Comparison of ENCODE assay signal across 9 cellular contexts in the genomic region with DNA sequence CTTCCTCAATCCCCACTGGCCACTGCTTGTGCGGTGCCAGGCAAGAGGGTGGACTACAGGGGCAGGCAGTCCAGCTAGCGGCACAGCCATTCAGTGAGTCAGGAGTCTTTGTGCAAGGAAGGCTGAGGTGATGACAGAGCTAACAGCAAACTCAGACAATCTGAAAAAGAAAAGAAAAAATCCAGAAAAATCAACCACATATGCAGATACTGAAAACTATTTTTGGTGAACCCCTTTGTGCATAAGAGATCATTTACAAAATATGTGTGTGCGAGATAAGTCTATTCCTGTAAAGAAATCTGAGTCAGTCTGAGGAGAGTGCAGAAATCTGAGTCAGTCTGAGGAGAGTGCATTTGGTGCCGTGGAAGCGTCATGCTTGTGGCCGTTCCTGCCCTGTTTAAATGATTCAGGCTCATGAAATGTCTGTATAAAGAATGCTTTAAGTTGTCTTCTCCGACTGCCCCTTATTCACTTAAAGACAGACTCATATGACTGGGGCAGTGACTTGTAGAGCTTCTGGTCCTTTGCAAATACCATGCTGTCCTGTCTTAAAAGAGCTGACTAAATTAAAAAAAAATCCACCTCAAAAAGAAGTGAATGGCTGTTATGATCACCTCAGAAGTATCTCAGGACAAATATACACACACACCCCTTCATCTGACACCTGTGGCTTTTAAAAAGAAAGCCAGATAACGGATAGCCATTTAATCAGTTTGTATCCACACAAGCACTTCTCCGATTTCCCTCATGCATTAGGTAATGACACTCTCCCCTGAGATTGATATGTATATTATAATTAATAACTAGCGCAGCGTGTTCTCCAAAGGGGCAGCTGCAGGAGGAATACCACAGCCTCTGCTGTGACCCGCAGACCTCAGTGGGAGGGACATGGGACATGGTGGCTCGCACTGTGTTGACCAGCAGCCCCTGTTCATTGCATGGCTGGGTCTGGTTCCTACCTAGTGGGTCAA. TPM values are rescaled to one million over a fixed set of nuclear protein-coding genes. Genes with fewer than 3 reads are reported as not detected.
DNase-seq lines count a peak whose midpoint lies in the region; ATAC-seq and TF ChIP-seq lines count a peak whose summit lies in the region.
"Had no signal": no experiment of that assay in that cellular context is flagged by ENCODE, and none has a peak within 500 bp of the region (broad histone marks: within the 10 kb centered on the region; RNA-seq: fewer than 3 reads in every experiment).

No MANE protein-coding gene starts in this region.

- H3K9me3 Mint-ChIP-seq in activated naive CD4-positive, alpha-beta T cell treated with anti-CD3 and anti-CD28 coated beads, Interleukin-2, amount 50 U/mL, for 72 hours, result no peaks in the 10 kb centered on the region
- no peaks in the 10 kb centered on the region for H3K9me3 Mint-ChIP-seq in activated naive CD4-positive, alpha-beta T cell treated with anti-CD3 and anti-CD28 coated beads, Interleukin-2, amount 10 ng/mL, durations not matched to agents 7 days and 5 days

- H3K27me3 ChIP-seq in brain microvascular endothelial cell (replicated peaks) (no peaks in the 10 kb centered on the region), right lobe of liver (no peaks in the 10 kb centered on the region), aorta (ENCODE audit: control insufficient read depth in 1 of 2, insufficient read depth in 2 of 2, low read length in 1 of 2) (no peaks in the 10 kb centered on the region)

- 74% methylated on average over 11 of the region's 13 CpGs for WGBS in right lobe of liver (ENCODE audit: insufficient coverage, low coverage, low lambda C conversion rate, missing lambda C conversion rate)
- 24 to 30% methylated on average over 13 of the region's 13 CpGs for WGBS in aorta, 2 donors

- H3K4me3 ChIP-seq in brain microvascular endothelial cell (ENCODE audit: low read depth, low read length) (no peak overlapping the region), right lobe of liver (no peak overlapping the region), aorta (ENCODE audit: low read length in 2 of 2) (peak overlapping the region in 1 of 2 donors; percentile 11)

- no peaks in the 10 kb centered on the region for H3K36me3 Mint-ChIP-seq in activated naive CD4-positive, alpha-beta T cell treated with anti-CD3 and anti-CD28 coated beads, Interleukin-2, amount 50 U/mL, for 72 hours
- no peaks in the 10 kb centered on the region for H3K36me3 Mint-ChIP-seq in activated naive CD4-positive, alpha-beta T cell treated with anti-CD3 and anti-CD28 coated beads, Interleukin-2, amount 10 ng/mL, durations not matched to agents 7 days and 5 days

- no peak for TF ChIP-seq POLR2A in right lobe of liver (IDR thresholded peaks at IDR 0.05)

- no peak for DNase-seq in activated naive CD4-positive, alpha-beta T cell treated with anti-CD3 and anti-CD28 coated beads, Interleukin-2, amount 50 U/mL, for 72 hours (ENCODE audit: low spot score in 2 of 2)
- no peak for DNase-seq in activated naive CD4-positive, alpha-beta T cell treated with anti-CD3 and anti-CD28 coated beads, Interleukin-2, amount 10 ng/mL, durations not matched to agents 7 days and 5 days
- peak; percentile 98 for DNase-seq in brain microvascular endothelial cell
- no peak for DNase-seq in right lobe of liver
- peak; percentile 82 to 88 for DNase-seq in aorta
- no peak for DNase-seq in activated CD8-positive, alpha-beta memory T cell treated with anti-CD3 and anti-CD28 coated beads for 24 hours
- DNase-seq in medulla oblongata (ENCODE audit: extremely low spot score), result no peak
- DNase-seq: cortex of kidney had no signal

- H3K36me3 ChIP-seq in brain microvascular endothelial cell (replicated peaks) (peaks cover 6% of the 10 kb centered on the region), right lobe of liver (no peaks in the 10 kb centered on the region), aorta (ENCODE audit: control insufficient read depth in 1 of 2, insufficient read depth in 2 of 2, low read length in 1 of 2) (no peaks in the 10 kb centered on the region)

- no peaks in the 10 kb centered on the region for H3K4me1 Mint-ChIP-seq in activated naive CD4-positive, alpha-beta T cell treated with anti-CD3 and anti-CD28 coated beads, Interleukin-2, amount 10 ng/mL, durations not matched to agents 7 days and 5 days

- no peak overlapping the region for H3K4me3 Mint-ChIP-seq in activated naive CD4-positive, alpha-beta T cell treated with anti-CD3 and anti-CD28 coated beads, Interleukin-2, amount 10 ng/mL, durations not matched to agents 7 days and 5 days

- no peak overlapping the region for H3K27ac Mint-ChIP-seq in activated naive CD4-positive, alpha-beta T cell treated with anti-CD3 and anti-CD28 coated beads, Interleukin-2, amount 50 U/mL, for 72 hours
- no peak overlapping the region for H3K27ac Mint-ChIP-seq in activated naive CD4-positive, alpha-beta T cell treated with anti-CD3 and anti-CD28 coated beads, Interleukin-2, amount 10 ng/mL, durations not matched to agents 7 days and 5 days

- no peaks in the 10 kb centered on the region for H3K9me3 ChIP-seq in right lobe of liver
- no peaks in the 10 kb centered on the region for H3K9me3 ChIP-seq in aorta (ENCODE audit: control insufficient read depth, low read length)

- H3K27ac ChIP-seq in brain microvascular endothelial cell (peak overlapping the region; percentile 97), right lobe of liver (no peak overlapping the region), aorta (ENCODE audit: low read depth in 1 of 2, low read length in 2 of 2) (peak overlapping the region; percentile 95 to 96)

- CTCF ChIA-PET in activated naive CD4-positive, alpha-beta T cell treated with anti-CD3 and anti-CD28 coated beads, Interleukin-2, amount 10 ng/mL, durations not matched to agents 7 days and 5 days (lab: Charles Lee), result no interaction called here

- TF ChIP-seq CTCF in brain microvascular endothelial cell (IDR thresholded peaks at IDR 0.05; ENCODE audit: low read depth, low read length, missing control alignments), result no peak
- no peak for TF ChIP-seq CTCF in right lobe of liver (IDR thresholded peaks at IDR 0.05)

- in situ Hi-C loops in brain microvascular endothelial cell (cut with HindIII; ENCODE audit: low pct_ligation_motif_present, low sequenced_read_pairs), result no loop called here

- ATAC-seq in activated naive CD4-positive, alpha-beta T cell treated with anti-CD3 and anti-CD28 coated beads, Interleukin-2, amount 50 U/mL, for 72 hours, result peak; percentile 22 to 79
- ATAC-seq in right lobe of liver, result peak; percentile 26 to 56 (median 36)
- peak; percentile 88 for ATAC-seq in aorta (ENCODE audit: low FRiP score)
- ATAC-seq in HG02938 (IDR thresholded peaks at IDR 0.05; ENCODE audit: unreplicated experiment), result no peak

- intact Hi-C loops in right lobe of liver (cut with DNase I) (no loop called here), aorta (cut with DNase I) (loop anchor here (2.0 to 5.0 kb wide), 2 partner anchors 46 to 77 kb away; no protein-coding TSS in a partner anchor)

- peaks cover 7% of the 10 kb centered on the region for H3K27me3 Mint-ChIP-seq in activated naive CD4-positive, alpha-beta T cell treated with anti-CD3 and anti-CD28 coated beads, Interleukin-2, amount 10 ng/mL, durations not matched to agents 7 days and 5 days

- H3K4me1 ChIP-seq in right lobe of liver, result peaks cover 0 to 17% (median 2%) of the 10 kb centered on the region in 4 donors
- peaks cover 0 to 6% of the 10 kb centered on the region in 2 donors for H3K4me1 ChIP-seq in aorta (ENCODE audit: control insufficient read depth in 1 of 2, insufficient read depth in 2 of 2, low read length in 2 of 2)

RNA-seq across cellular contexts. Expression of a gene that starts 47.3 kb away (rescaled TPM):
- total RNA-seq in activated naive CD4-positive, alpha-beta T cell treated with anti-CD3 and anti-CD28 coated beads, Interleukin-2, amount 50 U/mL, for 72 hours, result 10 to 100 TPM; 13.3 to 18.2 TPM
- 10 to 100 TPM; 34.7 to 63.5 (median 50.2) TPM for total RNA-seq in right lobe of liver
- total RNA-seq in aorta, result 100 to 1,000 TPM; 346 to 374 TPM
- 10 to 100 TPM; 22.0 to 36.7 TPM for polyA plus RNA-seq in aorta

Comparison
In these comparisons a context has a peak if more than half of its experiments do, and no peak if none do; other contexts are left out.
1. DNase-seq: peak in brain microvascular endothelial cell (single experiment) and aorta (2 of 2); none in activated naive CD4-positive, alpha-beta T cell treated with anti-CD3 and anti-CD28 coated beads, Interleukin-2, amount 50 U/mL, for 72 hours (0 of 2), activated naive CD4-positive, alpha-beta T cell treated with anti-CD3 and anti-CD28 coated beads, Interleukin-2, amount 10 ng/mL, durations not matched to agents 7 days and 5 days (single experiment), right lobe of liver (0 of 3), activated CD8-positive, alpha-beta memory T cell treated with anti-CD3 and anti-CD28 coated beads for 24 hours (single experiment) and medulla oblongata (single experiment).
2. H3K27ac ChIP-seq: peak in brain microvascular endothelial cell (single experiment) and aorta (2 of 2); none in right lobe of liver (0 of 3).
3. RNA of a gene that starts 47.3 kb away (total RNA-seq): 346 to 374 TPM in aorta; 34.7 to 63.5 TPM in right lobe of liver and 13.3 to 18.2 TPM in activated naive CD4-positive, alpha-beta T cell treated with anti-CD3 and anti-CD28 coated beads, Interleukin-2, amount 50 U/mL, for 72 hours; every median in the first group is over 4 times any median in the second.
4. intact Hi-C loops: an anchor here in aorta (2.0 to 5.0 kb wide); none called in right lobe of liver.